In the genomic region with DNA sequence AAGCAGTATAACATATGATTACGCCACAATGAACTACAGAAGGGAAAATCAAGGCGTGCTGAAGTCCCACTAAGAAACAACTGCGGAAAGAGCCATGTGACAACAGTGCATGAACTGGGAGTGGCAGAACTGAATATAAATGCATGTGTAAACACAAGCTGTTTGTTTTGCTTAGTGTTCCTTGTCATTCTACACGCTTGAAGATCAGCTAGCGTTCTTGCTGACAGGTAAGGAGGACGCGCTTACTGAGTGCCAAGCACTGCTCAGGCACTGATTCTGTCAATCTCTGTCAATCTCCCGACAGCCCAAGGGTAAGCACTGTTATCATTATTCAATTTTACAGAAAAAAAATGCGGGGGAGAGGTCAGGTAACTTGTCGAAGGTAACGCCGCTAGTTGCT, we compare ENCODE assay signal across 8 cellular contexts. TPM values are rescaled to one million over a fixed set of nuclear protein-coding genes. Genes with fewer than 3 reads are reported as not detected.
DNase-seq lines count a peak whose midpoint lies in the region; ATAC-seq and TF ChIP-seq lines count a peak whose summit lies in the region.

No MANE protein-coding gene starts in this region.

- H3K4me1 ChIP-seq in CD8-positive, alpha-beta T cell (ENCODE audit: insufficient read depth, low read length): peaks cover 44% of the 10 kb centered on the region
- peaks cover 47 to 73% (median 57%) of the 10 kb centered on the region in 4 donors for H3K4me1 ChIP-seq in esophagus muscularis mucosa

- H3K9me3 ChIP-seq in CD8-positive, alpha-beta T cell (ENCODE audit: low read length): no peaks in the 10 kb centered on the region
- no peaks in the 10 kb centered on the region for H3K9me3 ChIP-seq in esophagus muscularis mucosa

- peak; percentile 69 for ATAC-seq in CD8-positive, alpha-beta T cell
- ATAC-seq in GM19324 (IDR thresholded peaks at IDR 0.05; ENCODE audit: low FRiP score, unreplicated experiment) (peak; percentile 43), HG03175 (IDR thresholded peaks at IDR 0.05; ENCODE audit: unreplicated experiment) (peak; percentile 44), natural killer cell (peak; percentile 54 to 68 (median 55))

- no peaks in the 10 kb centered on the region for H3K27me3 Mint-ChIP-seq in CD8-positive, alpha-beta T cell (ENCODE audit: low read depth)
- no peaks in the 10 kb centered on the region for H3K27me3 Mint-ChIP-seq in natural killer cell (ENCODE audit: low read depth in 2 of 2)
- no peaks in the 10 kb centered on the region for H3K27me3 Mint-ChIP-seq in activated T-cell treated with anti-CD3 and anti-CD28 coated beads, Interleukin-2, amount 50 U/mL, for 24 hours

- TF ChIP-seq EP300 in esophagus muscularis mucosa (IDR thresholded peaks at IDR 0.05): no peak

- H3K27ac Mint-ChIP-seq in CD8-positive, alpha-beta T cell: no peak overlapping the region
- H3K27ac Mint-ChIP-seq in natural killer cell: no peak overlapping the region
- H3K27ac Mint-ChIP-seq in activated T-cell treated with anti-CD3 and anti-CD28 coated beads, Interleukin-2, amount 50 U/mL, for 24 hours: no peak overlapping the region

- H3K4me3 ChIP-seq in CD8-positive, alpha-beta T cell (ENCODE audit: low read depth, low read length): peak overlapping the region; percentile 61
- H3K4me3 ChIP-seq in esophagus muscularis mucosa: peak overlapping the region; percentile 82 to 92 (median 86)

- peaks cover 37% of the 10 kb centered on the region for H3K4me1 Mint-ChIP-seq in CD8-positive, alpha-beta T cell (ENCODE audit: low read depth)
- H3K4me1 Mint-ChIP-seq in natural killer cell: peaks cover 6 to 37% of the 10 kb centered on the region in 2 donors
- H3K4me1 Mint-ChIP-seq in activated T-cell treated with anti-CD3 and anti-CD28 coated beads, Interleukin-2, amount 50 U/mL, for 24 hours (ENCODE audit: low read depth): peaks cover 51% of the 10 kb centered on the region

- CTCF ChIA-PET in CD8-positive, alpha-beta T cell (lab: Charles Lee): no interaction called here

- no peaks in the 10 kb centered on the region for H3K9me3 Mint-ChIP-seq in CD8-positive, alpha-beta T cell
- no peaks in the 10 kb centered on the region for H3K9me3 Mint-ChIP-seq in natural killer cell
- H3K9me3 Mint-ChIP-seq in activated T-cell treated with anti-CD3 and anti-CD28 coated beads, Interleukin-2, amount 50 U/mL, for 24 hours: no peaks in the 10 kb centered on the region

- no peak for TF ChIP-seq CTCF in CD8-positive, alpha-beta T cell (IDR thresholded peaks at IDR 0.05)
- TF ChIP-seq CTCF in esophagus muscularis mucosa (IDR thresholded peaks at IDR 0.05) (no peak), natural killer cell (IDR thresholded peaks at IDR 0.05) (no peak)

- intact Hi-C loops in CD8-positive, alpha-beta T cell (cut with DNase I, micrococcal nuclease): loop anchor here (1.0 to 10.0 kb wide), 6 partner anchors 31 to 1339 kb away; a partner anchor contains a TSS
- intact Hi-C loops in esophagus muscularis mucosa (cut with DNase I) (loop anchor here (2.0 to 5.0 kb wide), 2 partner anchors 31 to 801 kb away; a partner anchor contains a TSS), natural killer cell (cut with micrococcal nuclease) (loop anchor here (1.0 to 5.0 kb wide), 4 partner anchors 31 to 851 kb away; a partner anchor contains a TSS)

- peak overlapping the region; percentile 89 for H3K27ac ChIP-seq in CD8-positive, alpha-beta T cell (ENCODE audit: low read depth, low read length)
- peak overlapping the region; percentile 86 to 93 (median 91) for H3K27ac ChIP-seq in esophagus muscularis mucosa (replicated peaks in 1 of 4)

- WGBS in esophagus muscularis mucosa: under 1% methylated on average over 12 of the region's 12 CpGs

- H3K27me3 ChIP-seq in CD8-positive, alpha-beta T cell (ENCODE audit: insufficient read depth, low read length): no peaks in the 10 kb centered on the region
- H3K27me3 ChIP-seq in esophagus muscularis mucosa: no peaks in the 10 kb centered on the region

- H3K4me3 Mint-ChIP-seq in CD8-positive, alpha-beta T cell: no peak overlapping the region
- H3K4me3 Mint-ChIP-seq in natural killer cell: no peak overlapping the region
- H3K4me3 Mint-ChIP-seq in activated T-cell treated with anti-CD3 and anti-CD28 coated beads, Interleukin-2, amount 50 U/mL, for 24 hours: no peak overlapping the region

- POLR2A ChIA-PET in CD8-positive, alpha-beta T cell (lab: Charles Lee): interaction anchor here (0.5 to 3.4 kb wide), 14 partner anchors 8 to 900 kb away, joined by 3 to 33 read pairs (median 4); a partner anchor contains a TSS

- peaks cover 35% of the 10 kb centered on the region for H3K36me3 Mint-ChIP-seq in CD8-positive, alpha-beta T cell
- H3K36me3 Mint-ChIP-seq in natural killer cell: no peaks in the 10 kb centered on the region
- peaks cover 41% of the 10 kb centered on the region for H3K36me3 Mint-ChIP-seq in activated T-cell treated with anti-CD3 and anti-CD28 coated beads, Interleukin-2, amount 50 U/mL, for 24 hours (ENCODE audit: low read depth)

- DNase-seq in CD8-positive, alpha-beta T cell: peak in 1 of 7 experiments; percentile 74
- DNase-seq in SIG-M5 treated with dmso at 0.1 percent for 504 hours (lab: John Stamatoyannopoulos, UW; ENCODE audit: unreplicated experiment) (peak; percentile 62), esophagus muscularis mucosa (ENCODE audit: extremely low spot score) (no peak), natural killer cell (no peak), T1000 (lab: John Stamatoyannopoulos, UW) (no peak)
- DNase-seq in activated T-cell treated with anti-CD3 and anti-CD28 coated beads, Interleukin-2, amount 50 U/mL, for 24 hours: no peak

- no peak for TF ChIP-seq POLR2A in esophagus muscularis mucosa (IDR thresholded peaks at IDR 0.05; ENCODE audit: low read depth)

- no peaks in the 10 kb centered on the region for H3K36me3 ChIP-seq in CD8-positive, alpha-beta T cell (ENCODE audit: insufficient read depth, low read length)
- peaks cover under 1 to 34% (median 18%) of the 10 kb centered on the region in 4 donors for H3K36me3 ChIP-seq in esophagus muscularis mucosa

RNA-seq across cellular contexts. Expression of a gene that starts 0.5 kb away (rescaled TPM):
- total RNA-seq in CD8-positive, alpha-beta T cell: 10 to 100 TPM; 13.8 to 13.9 TPM
- total RNA-seq in esophagus muscularis mucosa (10 to 100 TPM; 13.1 to 17.8 (median 16.7) TPM), natural killer cell (10 to 100 TPM; 13.0 to 18.4 (median 14.2) TPM)

RNA-seq across cellular contexts. Expression of a gene that starts 0.6 kb away (rescaled TPM):
- total RNA-seq in CD8-positive, alpha-beta T cell: 100 to 1,000 TPM; 108 to 115 TPM
- 100 to 1,000 TPM; 182 to 220 (median 211) TPM for total RNA-seq in esophagus muscularis mucosa
- 100 to 1,000 TPM; 102 to 129 (median 103) TPM for total RNA-seq in natural killer cell

RNA-seq across cellular contexts. Expression of a gene that starts 30.8 kb away (rescaled TPM):
- total RNA-seq in CD8-positive, alpha-beta T cell: 10 to 100 TPM; 43.9 to 46.3 TPM
- total RNA-seq in esophagus muscularis mucosa (10 to 100 TPM; 46.7 to 56.0 (median 53.2) TPM), natural killer cell (10 to 100 TPM; 40.4 to 58.4 (median 42.2) TPM)
